In the genomic region with DNA sequence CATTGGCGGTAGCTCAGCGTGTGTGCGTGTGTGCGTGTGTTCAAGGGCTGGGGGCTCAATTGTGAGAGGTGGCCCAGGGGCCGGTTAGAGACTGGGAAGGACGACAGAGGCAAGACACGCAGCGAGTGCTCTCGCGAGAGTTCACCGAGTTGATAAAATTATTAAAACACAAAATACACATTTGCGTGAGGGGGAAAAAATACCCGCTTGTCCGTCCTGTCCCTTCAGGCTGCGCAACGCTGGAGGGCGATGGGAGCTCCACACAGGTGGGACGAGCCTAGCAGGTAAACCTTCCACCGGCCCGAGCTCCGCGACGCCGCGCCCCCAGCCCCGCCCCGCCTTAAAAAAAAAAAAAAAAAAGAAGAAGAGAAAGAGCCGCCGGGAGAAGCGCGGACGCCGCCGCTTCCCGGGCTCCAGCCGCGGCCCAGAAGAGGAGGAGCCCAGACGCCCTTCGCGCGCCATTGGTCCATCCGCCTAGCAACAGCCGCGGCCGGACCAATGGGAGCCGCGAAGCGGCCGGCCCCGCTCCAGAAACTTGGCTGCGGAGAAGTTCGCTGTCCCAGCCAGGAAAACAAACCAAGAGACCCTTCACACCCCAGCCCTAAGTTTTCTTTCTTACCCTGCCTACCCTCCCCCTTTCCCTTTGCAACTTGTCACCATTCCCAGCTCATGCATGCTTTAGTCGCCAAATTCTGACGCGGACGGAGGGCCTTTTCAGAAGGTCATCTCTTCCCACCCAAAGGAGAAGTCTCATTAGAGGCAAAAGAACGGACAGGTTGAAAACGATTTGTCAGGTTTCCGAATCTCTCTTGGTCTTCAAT, we compare ENCODE assay signal across 8 cellular contexts.
DNase-seq lines count a peak whose midpoint lies in the region; ATAC-seq, FAIRE-seq and TF ChIP-seq lines count a peak whose summit lies in the region.

No MANE protein-coding gene starts in this region.

- TF ChIP-seq EP300 in A549 (IDR thresholded peaks at IDR 0.05): no peak

- H3K36me3 ChIP-seq in right lobe of liver: no peaks in the 10 kb centered on the region

- no peak for TF ChIP-seq CTCF in A549 (IDR thresholded peaks at IDR 0.05)
- no peak for TF ChIP-seq CTCF in right lobe of liver (IDR thresholded peaks at IDR 0.05)

- no peak for TF ChIP-seq RAD21 in A549 (conservative IDR thresholded peaks at IDR 0.05 in 1 of 2, IDR thresholded peaks at IDR 0.05 in 1 of 2)

- H3K9me3 ChIP-seq in A549 (no peaks in the 10 kb centered on the region), right lobe of liver (no peaks in the 10 kb centered on the region)

- CTCF ChIA-PET in A549 (lab: Yijun Ruan, JAX): interaction anchor here (1.9 to 2.2 kb wide), 2 partner anchors 9 to 696 kb away, joined by 4 to 6 read pairs; no protein-coding TSS in a partner anchor

- H3K4me2 ChIP-seq in A549: peak overlapping the region; percentile 83

- TF ChIP-seq POLR2A in A549 (IDR thresholded peaks at IDR 0.05; ENCODE audit: low read length): no peak; the same call in none of the 2 replicates
- TF ChIP-seq POLR2A in right lobe of liver (IDR thresholded peaks at IDR 0.05): no peak

- ATAC-seq in A549 (peak; percentile 99 to 100), GM18868 (IDR thresholded peaks at IDR 0.05; ENCODE audit: unreplicated experiment) (peak; percentile 98), HG03108 (IDR thresholded peaks at IDR 0.05; ENCODE audit: unreplicated experiment) (peak; percentile 96), right lobe of liver (peak; percentile 91 to 95 (median 94))

- no peaks in the 10 kb centered on the region for H3K27me3 ChIP-seq in right lobe of liver

- DNase-seq in A549 (ENCODE audit: low read depth in 1 of 2, low spot score in 1 of 2) (peak; percentile 85 to 87), NCI-H345 (lab: John Stamatoyannopoulos, UW) (peak; percentile 64), ecto neural progenitor cell (ENCODE audit: low spot score) (peak; percentile 92), right lobe of liver (peak; percentile 93 to 95 (median 94))
- DNase-seq in activated CD4-positive, alpha-beta T cell treated with anti-CD3 and anti-CD28 coated beads, Interleukin-2, amount 50 U/mL, for 48 hours: peak; percentile 67 to 72
- DNase-seq in stimulated activated CD4-positive, alpha-beta T cell treated with anti-CD3 and anti-CD28 coated beads, Interleukin-2, amount 100 ng/mL, for 4 hours (ENCODE audit: low read depth): peak; percentile 40

- intact Hi-C loops in right lobe of liver (cut with DNase I): no loop called here

- 3% methylated on average over 59 of the region's 59 CpGs for WGBS in A549 (ENCODE audit: missing lambda C conversion rate)
- under 1% methylated on average over 49 of the region's 59 CpGs for WGBS in right lobe of liver (ENCODE audit: insufficient coverage, low coverage, low lambda C conversion rate, missing lambda C conversion rate)

- FAIRE-seq in A549 (lab: Jason Lieb, UNC): no peak

- H3K4me1 ChIP-seq in A549 (0 out of 3 replicates have a peak, but pooled peaks cover 4% of the 10 kb centered on the region), right lobe of liver (peaks cover 0 to 24% (median 9%) of the 10 kb centered on the region in 4 donors)

- POLR2A ChIA-PET in A549 (lab: Yijun Ruan, JAX): interaction anchor here (0.8 kb wide), 1 partner anchor 12 kb away, joined by 3 read pairs; no protein-coding TSS in a partner anchor

- H3K4me3 ChIP-seq in A549 (peak overlapping the region; percentile 50), right lobe of liver (peak overlapping the region; percentile 45 to 63 (median 59))

- peak overlapping the region; percentile 71 to 89 for H3K27ac ChIP-seq in A549
- peak overlapping the region; percentile 63 to 81 (median 68) for H3K27ac ChIP-seq in right lobe of liver

TF ChIP-seq in A549, 52 proteins besides CTCF, POLR2A, EP300 and RAD21:
- TF ChIP-seq HOXA7 (CRISPR knock-in tag; IDR thresholded peaks at IDR 0.05) (no peak), RFX5 (IDR thresholded peaks at IDR 0.05) (peak; percentile 99), CHD2 (IDR thresholded peaks at IDR 0.05; ENCODE audit: low read length, partially characterized antibody) (peak; percentile 80), MYC (IDR thresholded peaks at IDR 0.05; ENCODE audit: borderline replicate concordance, low read length) (no peak; the same call in 1 of the 2 replicates), FOSL2 (IDR thresholded peaks at IDR 0.05) (no peak), FOSL2 (CRISPR knock-in tag; IDR thresholded peaks at IDR 0.05) (no peak), ZSCAN20 (CRISPR knock-in tag; IDR thresholded peaks at IDR 0.05) (no peak)
- TF ChIP-seq, protein P1, sequence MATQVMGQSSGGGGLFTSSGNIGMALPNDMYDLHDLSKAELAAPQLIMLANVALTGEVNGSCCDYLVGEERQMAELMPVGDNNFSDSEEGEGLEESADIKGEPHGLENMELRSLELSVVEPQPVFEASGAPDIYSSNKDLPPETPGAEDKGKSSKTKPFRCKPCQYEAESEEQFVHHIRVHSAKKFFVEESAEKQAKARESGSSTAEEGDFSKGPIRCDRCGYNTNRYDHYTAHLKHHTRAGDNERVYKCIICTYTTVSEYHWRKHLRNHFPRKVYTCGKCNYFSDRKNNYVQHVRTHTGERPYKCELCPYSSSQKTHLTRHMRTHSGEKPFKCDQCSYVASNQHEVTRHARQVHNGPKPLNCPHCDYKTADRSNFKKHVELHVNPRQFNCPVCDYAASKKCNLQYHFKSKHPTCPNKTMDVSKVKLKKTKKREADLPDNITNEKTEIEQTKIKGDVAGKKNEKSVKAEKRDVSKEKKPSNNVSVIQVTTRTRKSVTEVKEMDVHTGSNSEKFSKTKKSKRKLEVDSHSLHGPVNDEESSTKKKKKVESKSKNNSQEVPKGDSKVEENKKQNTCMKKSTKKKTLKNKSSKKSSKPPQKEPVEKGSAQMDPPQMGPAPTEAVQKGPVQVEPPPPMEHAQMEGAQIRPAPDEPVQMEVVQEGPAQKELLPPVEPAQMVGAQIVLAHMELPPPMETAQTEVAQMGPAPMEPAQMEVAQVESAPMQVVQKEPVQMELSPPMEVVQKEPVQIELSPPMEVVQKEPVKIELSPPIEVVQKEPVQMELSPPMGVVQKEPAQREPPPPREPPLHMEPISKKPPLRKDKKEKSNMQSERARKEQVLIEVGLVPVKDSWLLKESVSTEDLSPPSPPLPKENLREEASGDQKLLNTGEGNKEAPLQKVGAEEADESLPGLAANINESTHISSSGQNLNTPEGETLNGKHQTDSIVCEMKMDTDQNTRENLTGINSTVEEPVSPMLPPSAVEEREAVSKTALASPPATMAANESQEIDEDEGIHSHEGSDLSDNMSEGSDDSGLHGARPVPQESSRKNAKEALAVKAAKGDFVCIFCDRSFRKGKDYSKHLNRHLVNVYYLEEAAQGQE (IDR thresholded peaks at IDR 0.05): peak; percentile 69
- TF ChIP-seq, protein P2, sequence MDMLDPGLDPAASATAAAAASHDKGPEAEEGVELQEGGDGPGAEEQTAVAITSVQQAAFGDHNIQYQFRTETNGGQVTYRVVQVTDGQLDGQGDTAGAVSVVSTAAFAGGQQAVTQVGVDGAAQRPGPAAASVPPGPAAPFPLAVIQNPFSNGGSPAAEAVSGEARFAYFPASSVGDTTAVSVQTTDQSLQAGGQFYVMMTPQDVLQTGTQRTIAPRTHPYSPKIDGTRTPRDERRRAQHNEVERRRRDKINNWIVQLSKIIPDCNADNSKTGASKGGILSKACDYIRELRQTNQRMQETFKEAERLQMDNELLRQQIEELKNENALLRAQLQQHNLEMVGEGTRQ (IDR thresholded peaks at IDR 0.05): no peak

Comparison
In these comparisons a context has a peak if more than half of its experiments do, and no peak if none do; other contexts are left out.
1. Peak in every context shown above with its lines: DNase-seq, ATAC-seq, H3K4me3 ChIP-seq and H3K27ac ChIP-seq.
2. DNase-seq: peak in every context shown above with its lines; median percentile 94 in right lobe of liver; 92 in ecto neural progenitor cell; 86 in A549; 70 in activated CD4-positive, alpha-beta T cell treated with anti-CD3 and anti-CD28 coated beads, Interleukin-2, amount 50 U/mL, for 48 hours; 64 in NCI-H345; 40 in stimulated activated CD4-positive, alpha-beta T cell treated with anti-CD3 and anti-CD28 coated beads, Interleukin-2, amount 100 ng/mL, for 4 hours.